In genomic region chr16:49557070-49557446, GRCh38 we compare ENCODE assay signal across 14 cellular contexts.
DNase-seq lines count a peak whose midpoint lies in the region; ATAC-seq, FAIRE-seq and TF ChIP-seq lines count a peak whose summit lies in the region.
"Had no signal": no experiment of that assay in that cellular context is flagged by ENCODE, and none has a peak within 500 bp of the region (broad histone marks: within the 10 kb centered on the region; RNA-seq: fewer than 3 reads in every experiment).

No MANE protein-coding gene starts in this region.

- BruUV-seq in A673 (replicated peaks; lab: Mats Ljungman, UMichigan), result no TSS peak

- FAIRE-seq in HTR-8/SVneo (lab: Jason Lieb, UNC), result no peak
- FAIRE-seq: A549 had no signal

- ATAC-seq in GM19455 (IDR thresholded peaks at IDR 0.05; ENCODE audit: unreplicated experiment) (no peak), GM18909 (IDR thresholded peaks at IDR 0.05; ENCODE audit: poor library complexity, unreplicated experiment) (no peak)
- ATAC-seq: naive thymus-derived CD4-positive, alpha-beta T cell had no signal

- H3K27me3 ChIP-seq in A673 (replicated peaks; ENCODE audit: insufficient read depth, low read depth, low read length, poor library complexity), result no peaks in the 10 kb centered on the region

- no peaks in the 10 kb centered on the region for H3K36me3 ChIP-seq in A673 (ENCODE audit: insufficient read depth, low read length, poor library complexity, severe bottlenecking)

- H3K4me3 ChIP-seq in A673 (ENCODE audit: low read depth, low read length, poor library complexity, severe bottlenecking), result peak overlapping the region; percentile 27
- H3K4me3 ChIP-seq: A549, coronary artery, skin epidermis had no signal

- no peak for TF ChIP-seq CTCF in A673 (conservative IDR thresholded peaks at IDR 0.05; ENCODE audit: low read depth, low read length)

- intact Hi-C loops in A673 (cut with micrococcal nuclease; ENCODE audit: unreplicated experiment), result loop anchor here (2.0 to 10.0 kb wide), 5 partner anchors 36 to 365 kb away; partner anchors contain the start of gene ZNF423

- peak overlapping the region; percentile 74 for H3K27ac ChIP-seq in A673 (ENCODE audit: low read depth, low read length, poor library complexity, severe bottlenecking)
- H3K27ac ChIP-seq: A549, coronary artery, RWPE1, skin epidermis had no signal

- H3K4me1 ChIP-seq in A673 (ENCODE audit: insufficient read depth, low read length, poor library complexity, severe bottlenecking), result peaks cover 45% of the 10 kb centered on the region
- H3K4me1 ChIP-seq: A549 had no signal

- CTCF ChIA-PET in A673 (lab: Charles Lee), result interaction anchor here (0.5 to 2.1 kb wide), 11 partner anchors 23 to 871 kb away, joined by 3 to 13 read pairs (median 6); no protein-coding TSS in a partner anchor

- no peaks in the 10 kb centered on the region for H3K9me3 ChIP-seq in A673 (ENCODE audit: low read depth, low read length, poor library complexity, severe bottlenecking)
- H3K9me3 ChIP-seq: A549 had no signal

- POLR2A ChIA-PET in A673 (lab: Charles Lee; ENCODE audit: low non-redundant PET), result interaction anchor here (0.5 kb wide), 1 partner anchor 39 kb away, joined by 3 read pairs; no protein-coding TSS in a partner anchor

- DNase-seq in A673 (ENCODE audit: low spot score), result peak; percentile 82
- DNase-seq in NCI-H1105 treated with DMSO at 0.1 percent for 48 hours (lab: John Stamatoyannopoulos, UW), result peak; percentile 86
- DNase-seq in NCI-H82 treated with DMSO at 0.1 percent for 48 hours (lab: John Stamatoyannopoulos, UW; ENCODE audit: unreplicated experiment), result peak; percentile 82
- DNase-seq in iPS-NIHi7 (ENCODE audit: extremely low spot score), result peak; percentile 93
- DNase-seq in activated gamma-delta T cell (lab: John Stamatoyannopoulos, UW), result no peak
- DNase-seq in HTR-8/SVneo (ENCODE audit: insufficient read length, low spot score), result no peak
- DNase-seq: activated naive CD8-positive, alpha-beta T cell treated with anti-CD3 and anti-CD28 coated beads, Interleukin-2, amount 10 ng/mL, durations not matched to agents 7 days and 5 days; naive thymus-derived CD4-positive, alpha-beta T cell had no signal

Comparison
In these comparisons a context has a peak if more than half of its experiments do, and no peak if none do; other contexts are left out.
1. DNase-seq: peak in A673 (single experiment), NCI-H1105 treated with DMSO at 0.1 percent for 48 hours (single experiment), NCI-H82 treated with DMSO at 0.1 percent for 48 hours (single experiment) and iPS-NIHi7 (single experiment); none in activated gamma-delta T cell (single experiment) and HTR-8/SVneo (single experiment).